Comparison of ENCODE assay signal across 8 cellular contexts in genomic region chrX:41449615-41450014, GRCh38. TPM values are rescaled to one million over a fixed set of nuclear protein-coding genes. Genes with fewer than 3 reads are reported as not detected.
DNase-seq lines count a peak whose midpoint lies in the region; ATAC-seq and TF ChIP-seq lines count a peak whose summit lies in the region.

No MANE protein-coding gene starts in this region.

- H2AFZ ChIP-seq in OCI-LY3 (ENCODE audit: low read depth, low read length), result peak overlapping the region; percentile 66; the same call in 1 of the 2 replicates

- peak overlapping the region in 1 of 2 donors; percentile 39 for H3K27ac Mint-ChIP-seq in natural killer cell treated with Interleukin-12 subunit alpha and Interleukin-12 subunit beta and Interleukin-15 and Interleukin-18, amount 100 ng/mL, for 72 hours
- no peak overlapping the region for H3K27ac Mint-ChIP-seq in natural killer cell

- intact Hi-C loops in natural killer cell (cut with micrococcal nuclease), result loop anchor here (10.0 kb wide), 1 partner anchor 175 kb away; no protein-coding TSS in a partner anchor

- H3K4me2 ChIP-seq in OCI-LY3 (ENCODE audit: low read length), result peak overlapping the region; percentile 64

- H3K36me3 ChIP-seq in OCI-LY3 (replicated peaks; ENCODE audit: low read depth, low read length) (no peaks in the 10 kb centered on the region), stomach smooth muscle (ENCODE audit: control insufficient read depth in 2 of 2, insufficient read depth in 2 of 2, low read length in 2 of 2) (no peaks in the 10 kb centered on the region)

- H4K20me1 ChIP-seq in OCI-LY3 (ENCODE audit: insufficient read depth, low read length), result no peaks in the 10 kb centered on the region

- peak overlapping the region; percentile 21 for H3K9ac ChIP-seq in OCI-LY3 (ENCODE audit: low read length)
- peak overlapping the region in 1 of 2 donors; percentile 37 for H3K9ac ChIP-seq in stomach smooth muscle (ENCODE audit: low read length in 2 of 2)

- no peaks in the 10 kb centered on the region for H3K9me3 ChIP-seq in OCI-LY3 (ENCODE audit: insufficient read depth, low read length)
- no peaks in the 10 kb centered on the region for H3K9me3 ChIP-seq in stomach smooth muscle (ENCODE audit: control insufficient read depth in 2 of 2, low read length in 2 of 2)

- H3K4me1 Mint-ChIP-seq in natural killer cell treated with Interleukin-12 subunit alpha and Interleukin-12 subunit beta and Interleukin-15 and Interleukin-18, amount 100 ng/mL, for 72 hours (ENCODE audit: low read depth in 2 of 2), result peaks cover 7 to 12% of the 10 kb centered on the region in 2 donors
- peaks cover 9 to 10% of the 10 kb centered on the region in 2 donors for H3K4me1 Mint-ChIP-seq in natural killer cell

- no peak for TF ChIP-seq CTCF in natural killer cell (IDR thresholded peaks at IDR 0.05)
- no peak for TF ChIP-seq CTCF in OCI-LY3 (IDR thresholded peaks at IDR 0.05; ENCODE audit: low read depth, low read length)
- no peak for TF ChIP-seq CTCF in RWPE1 (conservative IDR thresholded peaks at IDR 0.05; ENCODE audit: low read depth)

- CTCF ChIA-PET in RWPE1 (lab: Yijun Ruan, JAX), result interaction anchor here (1.1 kb wide), 1 partner anchor 28 kb away, joined by 4 read pairs; no protein-coding TSS in a partner anchor

- ATAC-seq in natural killer cell treated with Interleukin-12 subunit alpha and Interleukin-12 subunit beta and Interleukin-15 and Interleukin-18, amount 100 ng/mL, for 72 hours, result no peak
- ATAC-seq in natural killer cell, result no peak

- no peak overlapping the region for H3K27ac ChIP-seq in OCI-LY3 (ENCODE audit: low read length)
- peak overlapping the region; percentile 60 for H3K27ac ChIP-seq in stomach smooth muscle (ENCODE audit: low read length)
- H3K27ac ChIP-seq in RWPE1, result no peak overlapping the region

- peak overlapping the region; percentile 41 for H3K4me3 Mint-ChIP-seq in natural killer cell treated with Interleukin-12 subunit alpha and Interleukin-12 subunit beta and Interleukin-15 and Interleukin-18, amount 100 ng/mL, for 72 hours
- H3K4me3 Mint-ChIP-seq in natural killer cell, result no peak overlapping the region

- H3K4me3 ChIP-seq in OCI-LY3 (ENCODE audit: low read length) (peak overlapping the region; percentile 60), stomach smooth muscle (ENCODE audit: low read length in 2 of 2) (peak overlapping the region; percentile 16 to 19)

- H3K79me2 ChIP-seq in OCI-LY3 (ENCODE audit: low read length), result no peaks in the 10 kb centered on the region

- H3K27me3 Mint-ChIP-seq in natural killer cell treated with Interleukin-12 subunit alpha and Interleukin-12 subunit beta and Interleukin-15 and Interleukin-18, amount 100 ng/mL, for 72 hours, result peaks cover 0 to 17% of the 10 kb centered on the region in 2 donors
- H3K27me3 Mint-ChIP-seq in natural killer cell (ENCODE audit: low read depth in 2 of 2), result peaks cover 6 to 8% of the 10 kb centered on the region in 2 donors

- POLR2A ChIA-PET in RWPE1 (lab: Yijun Ruan, JAX; ENCODE audit: low non-redundant PET), result no interaction called here

- H3K36me3 Mint-ChIP-seq in natural killer cell treated with Interleukin-12 subunit alpha and Interleukin-12 subunit beta and Interleukin-15 and Interleukin-18, amount 100 ng/mL, for 72 hours, result no peaks in the 10 kb centered on the region
- H3K36me3 Mint-ChIP-seq in natural killer cell, result no peaks in the 10 kb centered on the region

- H3K4me1 ChIP-seq in OCI-LY3 (ENCODE audit: low read length), result peaks cover 40% of the 10 kb centered on the region
- peaks cover 6% of the 10 kb centered on the region for H3K4me1 ChIP-seq in stomach smooth muscle (ENCODE audit: control insufficient read depth, insufficient read depth, low read length)

- no peak for DNase-seq in natural killer cell treated with Interleukin-12 subunit alpha and Interleukin-12 subunit beta and Interleukin-15 and Interleukin-18, amount 100 ng/mL, for 72 hours (ENCODE audit: low spot score)
- DNase-seq in natural killer cell (no peak), fibroblast of peridontal ligament (ENCODE audit: extremely low read depth) (peak; percentile 42), RWPE1 (ENCODE audit: low spot score) (no peak), T-helper 9 cell (no peak), midbrain (lab: John Stamatoyannopoulos, UW) (no peak)

- no peaks in the 10 kb centered on the region for H3K9me3 Mint-ChIP-seq in natural killer cell treated with Interleukin-12 subunit alpha and Interleukin-12 subunit beta and Interleukin-15 and Interleukin-18, amount 100 ng/mL, for 72 hours
- H3K9me3 Mint-ChIP-seq in natural killer cell, result no peaks in the 10 kb centered on the region

- H3K27me3 ChIP-seq in OCI-LY3 (ENCODE audit: low read depth, low read length), result no peaks in the 10 kb centered on the region
- H3K27me3 ChIP-seq in stomach smooth muscle (ENCODE audit: control insufficient read depth in 1 of 2, insufficient read depth in 2 of 2, low read length in 2 of 2), result peaks cover 0 to 2% of the 10 kb centered on the region in 2 donors

RNA-seq across cellular contexts. Expression of gene NYX, which starts 2.5 kb away (rescaled TPM):
- not detected for total RNA-seq in natural killer cell treated with Interleukin-12 subunit alpha and Interleukin-12 subunit beta and Interleukin-15 and Interleukin-18, amount 100 ng/mL, for 72 hours
- not detected for total RNA-seq in natural killer cell
